In the genomic region with DNA sequence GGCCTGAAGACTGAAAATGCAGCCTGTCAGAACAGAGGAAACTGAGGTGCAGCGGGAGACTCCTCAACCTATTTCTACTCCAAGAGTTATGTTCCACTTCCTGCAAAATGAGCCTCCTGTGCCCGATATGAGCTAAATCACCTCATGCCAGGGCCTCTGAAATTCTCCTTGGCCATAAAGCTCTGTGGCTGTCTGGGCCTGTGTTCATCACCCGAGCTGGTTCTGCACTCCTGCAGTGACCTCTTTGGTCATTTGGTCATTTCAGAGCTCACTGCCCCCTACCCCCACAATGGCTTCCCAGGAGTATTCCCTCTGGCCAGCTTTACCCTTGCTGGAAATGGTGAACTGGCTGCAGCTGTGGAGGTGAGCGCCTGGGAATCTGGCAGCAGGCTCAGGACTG, we compare ENCODE assay signal across 23 cellular contexts. TPM values are rescaled to one million over a fixed set of nuclear protein-coding genes. Genes with fewer than 3 reads are reported as not detected.
"Had no signal": no experiment of that assay in that cellular context is flagged by ENCODE, and none has a peak within 500 bp of the region (broad histone marks: within the 10 kb centered on the region; RNA-seq: fewer than 3 reads in every experiment).

No MANE protein-coding gene starts in this region.

- ATAC-seq: HepG2 had no signal

- H3K4me3 ChIP-seq: MG63 had no signal

- H3K36me3 ChIP-seq: MG63 had no signal

- H3K9ac ChIP-seq: SK-N-SH had no signal

- DNase-seq: IMR-90, Karpas-422, KG1, MG63, NCI-H1092, NCI-H1105 treated with DMSO at 0.1 percent for 48 hours, NCI-H1417 treated with DMSO at 0.1 percent for 48 hours, NCI-H146, NCI-H1694 treated with DMSO at 0.1 percent for 48 hours, NCI-H1930, NCI-H2081, NCI-H2107, NCI-H2227 treated with DMSO at 0.1 percent for 48 hours, NCI-H524, NCI-H69, NCI-H774, RPMI8226, SHP77, SK-N-SH had no signal

- H3K27me3 ChIP-seq: MG63 had no signal

- H3K9me3 ChIP-seq: MG63, SK-N-SH had no signal

- H3K4me2 ChIP-seq: SK-N-SH had no signal

RNA-seq across cellular contexts. Expression of gene SERPINE3, which starts 51.7 kb away (rescaled TPM):
- total RNA-seq: HepG2, HT1080, IMR-90, NCI-H460, SK-MEL-5 had no signal
- polyA plus RNA-seq: HepG2, IMR-90, SK-N-SH had no signal
